ENCODE assay signal across 8 cellular contexts in the genomic region with DNA sequence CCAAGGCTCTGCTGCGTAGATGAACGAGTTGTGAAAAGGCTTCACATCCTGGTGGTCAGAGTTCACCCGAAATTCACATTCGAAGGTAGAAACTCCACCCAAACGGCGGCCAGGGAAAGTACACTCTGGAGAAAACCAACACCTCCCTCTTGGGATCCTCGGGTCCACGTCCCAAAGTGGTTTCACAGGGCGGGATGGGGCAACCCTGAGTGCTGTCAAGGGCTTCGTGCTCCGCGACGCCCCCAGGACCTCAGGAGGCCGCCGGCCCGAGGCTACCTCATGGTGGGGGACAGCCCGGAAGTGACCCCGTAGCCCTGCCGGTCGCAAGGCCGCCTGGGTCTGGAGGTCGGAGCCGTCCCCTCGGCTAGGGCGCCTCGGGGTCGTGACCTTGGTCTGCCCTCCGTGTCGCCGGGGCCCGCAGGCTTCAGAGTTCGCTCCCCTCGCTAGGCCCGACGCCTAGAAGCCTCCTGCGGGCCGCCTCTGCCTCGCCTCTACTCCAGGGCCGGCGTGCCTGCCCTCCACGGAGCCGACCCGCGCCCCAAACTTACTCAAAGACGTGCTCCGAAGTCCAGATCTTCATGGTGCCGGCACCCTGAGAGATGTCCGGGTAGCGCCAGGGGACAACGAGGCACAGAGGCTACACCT. TPM values are rescaled to one million over a fixed set of nuclear protein-coding genes. Genes with fewer than 3 reads are reported as not detected.
DNase-seq lines count a peak whose midpoint lies in the region; ATAC-seq and TF ChIP-seq lines count a peak whose summit lies in the region.

A gene (minus strand): TSS at position 636 of the 645 bp plus-strand sequence. CDS start 56 bp downstream, at position 580.

- H3K9ac ChIP-seq in mesenchymal stem cell (ENCODE audit: low read length): peak within 1 kb of the TSS; percentile 90

- no peaks in the 10 kb centered on the region for H3K79me1 ChIP-seq in mesenchymal stem cell (replicated peaks; ENCODE audit: low read length, poor library complexity, severe bottlenecking)

- no peak within 1 kb of the TSS for H3K23ac ChIP-seq in mesenchymal stem cell (ENCODE audit: low read length in 2 of 2)

- H3K27me3 ChIP-seq in SJCRH30 (no peaks in the 10 kb centered on the region), mesenchymal stem cell (ENCODE audit: control insufficient read depth in 1 of 2, insufficient read depth in 1 of 2, low read length in 2 of 2) (no peaks in the 10 kb centered on the region), upper lobe of left lung (no peaks in the 10 kb centered on the region)

- TF ChIP-seq CTCF in C4-2B (conservative IDR thresholded peaks at IDR 0.05) (no peak), upper lobe of left lung (IDR thresholded peaks at IDR 0.05) (peak in 1 of 6 experiments; percentile 20)

- H3K4ac ChIP-seq in mesenchymal stem cell (ENCODE audit: low read depth in 1 of 2, low read length in 2 of 2): peak within 1 kb of the TSS; percentile 9 to 63

- H3K4me3 ChIP-seq in SJCRH30: peak within 1 kb of the TSS; percentile 87
- H3K4me3 ChIP-seq in mesenchymal stem cell (ENCODE audit: insufficient read depth in 1 of 2, low read depth in 1 of 2, low read length in 2 of 2): peak within 1 kb of the TSS; percentile 78 to 81
- peak within 1 kb of the TSS; percentile 77 to 98 (median 94) for H3K4me3 ChIP-seq in upper lobe of left lung

- no peak within 1 kb of the TSS for H2AK5ac ChIP-seq in mesenchymal stem cell (ENCODE audit: low read length, severe bottlenecking)

- peak within 1 kb of the TSS; percentile 81 for H4K91ac ChIP-seq in mesenchymal stem cell (ENCODE audit: low read length)

- H3K36me3 ChIP-seq in SJCRH30: peaks cover 34% of the 10 kb centered on the region
- H3K36me3 ChIP-seq in mesenchymal stem cell (ENCODE audit: control insufficient read depth in 1 of 2, insufficient read depth in 2 of 2, low read depth in 1 of 2, low read length in 2 of 2): peaks cover 3 to 22% of the 10 kb centered on the region in 2 experiments
- peaks cover 2 to 10% (median 9%) of the 10 kb centered on the region in 4 donors for H3K36me3 ChIP-seq in upper lobe of left lung

- H3K18ac ChIP-seq in mesenchymal stem cell (ENCODE audit: low read depth in 1 of 2, low read length in 2 of 2): peak within 1 kb of the TSS; percentile 66 to 72

- peak; percentile 69 for DNase-seq in SJCRH30
- DNase-seq in effector CD4-positive, alpha-beta T cell: peak; percentile 16
- peak; percentile 27 for DNase-seq in mesenchymal stem cell
- no peak for DNase-seq in upper lobe of left lung
- no peak for DNase-seq in middle frontal gyrus (ENCODE audit: extremely low spot score, low spot score)

- H2BK12ac ChIP-seq in mesenchymal stem cell (ENCODE audit: low read length in 2 of 2): peak within 1 kb of the TSS in 1 of 2 experiments; percentile 32

- H3K4me2 ChIP-seq in mesenchymal stem cell (ENCODE audit: low read length, poor library complexity, severe bottlenecking): peak within 1 kb of the TSS; percentile 74

- peak in 2 of 4 donors; percentile 67 to 71 for TF ChIP-seq POLR2A in upper lobe of left lung (IDR thresholded peaks at IDR 0.05)

- TF ChIP-seq EP300 in upper lobe of left lung (IDR thresholded peaks at IDR 0.05): no peak

- peak; percentile 6 for ATAC-seq in GM18861 (IDR thresholded peaks at IDR 0.05; ENCODE audit: unreplicated experiment)
- peak; percentile 31 for ATAC-seq in HG03045 (IDR thresholded peaks at IDR 0.05; ENCODE audit: unreplicated experiment)
- peak; percentile 23 to 65 for ATAC-seq in upper lobe of left lung (ENCODE audit: low FRiP score in 2 of 2)

- no peak within 1 kb of the TSS for H2BK15ac ChIP-seq in mesenchymal stem cell (ENCODE audit: low read depth, poor library complexity, severe bottlenecking)

- WGBS in mesenchymal stem cell: 63% methylated on average over 50 of the region's 50 CpGs
- WGBS in upper lobe of left lung, 2 donors: 3% methylated on average over 42 of the region's 50 CpGs; no CpG with 5 or more reads in 1 of the 2 donors

- H3K9me3 ChIP-seq in SJCRH30 (replicated peaks) (no peaks in the 10 kb centered on the region), mesenchymal stem cell (ENCODE audit: control insufficient read depth, low read length) (no peaks in the 10 kb centered on the region), upper lobe of left lung (no peaks in the 10 kb centered on the region)

- H3K4me1 ChIP-seq in SJCRH30 (peaks cover 18% of the 10 kb centered on the region), mesenchymal stem cell (ENCODE audit: control insufficient read depth, insufficient read depth, low read depth, low read length) (peaks cover 5% of the 10 kb centered on the region), upper lobe of left lung (peaks cover 26 to 40% (median 36%) of the 10 kb centered on the region in 4 donors)

- H3K27ac ChIP-seq in C4-2B (peak within 1 kb of the TSS; percentile 93), SJCRH30 (peak within 1 kb of the TSS; percentile 70), mesenchymal stem cell (ENCODE audit: low read length, poor library complexity, severe bottlenecking) (no peak within 1 kb of the TSS), upper lobe of left lung (peak within 1 kb of the TSS; percentile 91 to 93 (median 93))

- H2BK120ac ChIP-seq in mesenchymal stem cell (ENCODE audit: low read depth, low read length): no peak within 1 kb of the TSS

- H4K8ac ChIP-seq in mesenchymal stem cell (ENCODE audit: low read length): peak within 1 kb of the TSS; percentile 77

- H3K14ac ChIP-seq in mesenchymal stem cell (ENCODE audit: low read length in 2 of 2): peak within 1 kb of the TSS in 1 of 2 experiments; percentile 50

- H2AFZ ChIP-seq in mesenchymal stem cell (ENCODE audit: low read depth, low read length): peak within 1 kb of the TSS; percentile 78

- H2BK5ac ChIP-seq in mesenchymal stem cell (ENCODE audit: low read depth, low read length, poor library complexity, severe bottlenecking): no peak within 1 kb of the TSS

RNA-seq across cellular contexts. Expression of the gene that starts here (rescaled TPM):
- 298 and 331 TPM in 2 replicates for total RNA-seq in SJCRH30 (2014; rRNA removed; shearing (Covaris generic))
- polyA plus RNA-seq in mesenchymal stem cell (2013, experiment 1 of 2): 16.4 TPM
- 17.4 TPM for polyA plus RNA-seq in mesenchymal stem cell (2013, experiment 2 of 2)
- total RNA-seq in upper lobe of left lung: 10 to 100 TPM in 5 of 6 donors, 1 to 10 TPM in 1; 5.2 to 77.1 (median 46.0) TPM

Comparison
In these comparisons a context has a peak if more than half of its experiments do, and no peak if none do; other contexts are left out.
1. DNase-seq: peak in SJCRH30 (2 of 2), effector CD4-positive, alpha-beta T cell (single experiment) and mesenchymal stem cell (single experiment); none in upper lobe of left lung (0 of 2) and middle frontal gyrus (single experiment).
2. Peak in every context shown above with its lines, with median percentiles within 50 percentile points of each other: ATAC-seq and H3K4me3 ChIP-seq.